Comparison of ENCODE assay signal across 8 cellular contexts in the genomic region with DNA sequence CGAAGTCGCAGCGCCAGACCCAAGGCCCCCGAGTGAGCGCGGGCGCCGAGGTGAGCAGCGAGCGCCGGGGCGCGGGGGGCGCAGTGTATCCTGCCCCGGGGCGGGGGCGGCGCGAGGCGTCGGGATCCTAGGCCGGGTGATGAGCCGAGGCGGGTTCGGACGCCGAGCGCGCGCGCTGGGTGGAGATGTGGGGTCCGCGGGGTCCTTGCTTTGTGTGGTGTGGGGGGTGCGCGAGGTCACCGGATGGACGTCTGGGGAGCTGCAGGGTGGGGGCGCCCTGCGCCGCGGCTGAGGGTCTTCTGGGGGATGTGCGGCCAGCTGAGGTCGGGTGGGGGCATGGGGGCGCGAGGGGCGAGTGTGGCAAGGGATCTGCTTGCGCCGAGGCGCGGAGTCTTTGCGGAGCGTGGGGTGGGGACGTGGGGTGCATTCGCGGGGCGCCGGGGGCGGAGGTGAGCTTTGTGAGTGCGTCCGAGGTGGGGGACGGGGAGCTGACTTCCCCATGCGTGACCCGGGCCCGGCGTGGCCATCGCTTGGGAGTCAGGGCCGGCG. TPM values are rescaled to one million over a fixed set of nuclear protein-coding genes. Genes with fewer than 3 reads are reported as not detected.
DNase-seq lines count a peak whose midpoint lies in the region; ATAC-seq and TF ChIP-seq lines count a peak whose summit lies in the region.

No MANE protein-coding gene starts in this region.

- H3K9me3 ChIP-seq in HUES64 (ENCODE audit: insufficient read depth, low read depth, low read length), result no peaks in the 10 kb centered on the region
- H3K9me3 ChIP-seq in fibroblast of lung (ENCODE audit: control insufficient read depth, insufficient read depth, low read depth, low read length), result no peaks in the 10 kb centered on the region
- no peaks in the 10 kb centered on the region for H3K9me3 ChIP-seq in neuronal stem cell (replicated peaks in 1 of 2; ENCODE audit: control insufficient read depth in 2 of 2, insufficient read depth in 1 of 2, low read depth in 1 of 2, low read length in 2 of 2)

- H3K79me2 ChIP-seq in ACC112 (ENCODE audit: control insufficient read depth, insufficient read depth, low read length, unreplicated experiment) (peaks cover 50% of the 10 kb centered on the region), fibroblast of lung (ENCODE audit: control insufficient read depth, insufficient read depth, low read length) (peaks cover 49% of the 10 kb centered on the region)

- H3K79me1 ChIP-seq in neuronal stem cell (ENCODE audit: low read depth, low read length), result peaks cover 14% of the 10 kb centered on the region

- peak overlapping the region; percentile 92 for H3K14ac ChIP-seq in neuronal stem cell (ENCODE audit: low read length)

- H2BK5ac ChIP-seq in neuronal stem cell (ENCODE audit: low read length), result peak overlapping the region; percentile 99

- H3K36me3 ChIP-seq in ACC112 (ENCODE audit: insufficient read depth, low read length), result no peaks in the 10 kb centered on the region
- H3K36me3 ChIP-seq in HUES64 (ENCODE audit: insufficient read depth, low read length), result no peaks in the 10 kb centered on the region
- H3K36me3 ChIP-seq in fibroblast of lung (ENCODE audit: control insufficient read depth, insufficient read depth, low read length), result peaks cover 4% of the 10 kb centered on the region
- H3K36me3 ChIP-seq in neuronal stem cell (replicated peaks in 1 of 2; ENCODE audit: control insufficient read depth in 2 of 2, insufficient read depth in 2 of 2, low read length in 2 of 2), result peaks cover 0 to 13% of the 10 kb centered on the region in 2 donors

- 2% methylated on average over 68 of the region's 68 CpGs for WGBS in HUES64
- no CpG with 5 or more reads among the region's 68 CpGs for WGBS in neuronal stem cell (ENCODE audit: extremely low coverage in 2 of 2, insufficient read length in 2 of 2, insufficient replicate concordance in 1 of 2), 2 donors

- H2AFZ ChIP-seq in ACC112 (ENCODE audit: low read length, unreplicated experiment) (peak overlapping the region; percentile 77), fibroblast of lung (ENCODE audit: low read length) (no peak overlapping the region), neuronal stem cell (ENCODE audit: low read length) (peak overlapping the region; percentile 83)

- H2BK12ac ChIP-seq in neuronal stem cell (ENCODE audit: low read length), result peak overlapping the region; percentile 41

- peak overlapping the region; percentile 99 for H3K18ac ChIP-seq in neuronal stem cell (ENCODE audit: low read length)

- H3K27ac ChIP-seq in ACC112 (ENCODE audit: low read depth, low read length), result peak overlapping the region; percentile 85
- no peak overlapping the region for H3K27ac ChIP-seq in HUES64 (ENCODE audit: low read depth, low read length)
- H3K27ac ChIP-seq in fibroblast of lung (ENCODE audit: insufficient read depth, low read length), result peak overlapping the region; percentile 92
- H3K27ac ChIP-seq in neuronal stem cell (replicated peaks; ENCODE audit: low read length), result peak overlapping the region; percentile 76

- H4K8ac ChIP-seq in neuronal stem cell (ENCODE audit: low read depth, low read length), result no peak overlapping the region

- H2BK120ac ChIP-seq in neuronal stem cell (ENCODE audit: low read depth, low read length), result no peak overlapping the region

- H3K27me3 ChIP-seq in ACC112 (ENCODE audit: insufficient read depth, low read length) (no peaks in the 10 kb centered on the region), HUES64 (ENCODE audit: insufficient read depth, low read length) (peaks cover 97% of the 10 kb centered on the region), fibroblast of lung (ENCODE audit: control insufficient read depth, insufficient read depth, low read length) (peaks cover 2% of the 10 kb centered on the region), neuronal stem cell (ENCODE audit: control insufficient read depth in 3 of 3, insufficient read depth in 3 of 3, low read depth in 1 of 3, low read length in 3 of 3) (peaks cover 0 to 19% (median 0%) of the 10 kb centered on the region in 3 experiments)

- H4K20me1 ChIP-seq in fibroblast of lung (ENCODE audit: control insufficient read depth, extremely low read depth, insufficient read depth, low read length), result no peaks in the 10 kb centered on the region

- H3K4me2 ChIP-seq in fibroblast of lung (ENCODE audit: extremely low read depth, insufficient read depth, low read length) (peak overlapping the region; percentile 73), neuronal stem cell (ENCODE audit: insufficient read depth, low read length, poor library complexity, severe bottlenecking) (peak overlapping the region; percentile 71)

- peak overlapping the region; percentile 99 for H2BK15ac ChIP-seq in neuronal stem cell (ENCODE audit: low read length)

- H3K4me3 ChIP-seq in ACC112 (ENCODE audit: low read depth, low read length) (peak overlapping the region; percentile 96), HUES64 (ENCODE audit: low read length) (peak overlapping the region; percentile 62), fibroblast of lung (replicated peaks in 1 of 4; ENCODE audit: control extremely low read depth in 1 of 4, insufficient read depth in 1 of 4, low read depth in 3 of 4, low read length in 4 of 4) (peak overlapping the region; percentile 49 to 89 (median 69)), neuronal stem cell (ENCODE audit: low read length in 2 of 2) (peak overlapping the region; percentile 84 to 93)

- H2AK5ac ChIP-seq in neuronal stem cell (ENCODE audit: low read depth, low read length), result peak overlapping the region; percentile 99

- ATAC-seq in GM19025 (IDR thresholded peaks at IDR 0.05; ENCODE audit: low read depth, unreplicated experiment) (peak; percentile 29), HG03095 (IDR thresholded peaks at IDR 0.05; ENCODE audit: unreplicated experiment) (no peak)

- H3K4ac ChIP-seq in neuronal stem cell (ENCODE audit: low read length), result no peak overlapping the region

- H3K4me1 ChIP-seq in ACC112 (ENCODE audit: control insufficient read depth, insufficient read depth, low read length, unreplicated experiment) (peaks cover 31% of the 10 kb centered on the region), HUES64 (ENCODE audit: insufficient read depth, low read length) (peaks cover 12% of the 10 kb centered on the region; the same call in 1 of the 2 replicates), fibroblast of lung (ENCODE audit: control insufficient read depth, extremely low read depth, insufficient read depth, low read length) (peaks cover 19% of the 10 kb centered on the region), neuronal stem cell (ENCODE audit: control insufficient read depth in 2 of 2, insufficient read depth in 1 of 2, low read depth in 1 of 2, low read length in 2 of 2) (peaks cover 32 to 36% of the 10 kb centered on the region in 2 donors)

- TF ChIP-seq CTCF in fibroblast of lung (conservative IDR thresholded peaks at IDR 0.05 in 1 of 2, IDR thresholded peaks at IDR 0.05 in 1 of 2; ENCODE audit: low read depth in 1 of 2, low read length in 2 of 2), result no peak

- H3K9ac ChIP-seq in HUES64 (ENCODE audit: low read depth, low read length), result peak overlapping the region; percentile 63
- H3K9ac ChIP-seq in fibroblast of lung (ENCODE audit: insufficient read depth, low read length), result peak overlapping the region; percentile 97
- peak overlapping the region; percentile 100 for H3K9ac ChIP-seq in neuronal stem cell (ENCODE audit: low read depth, low read length, poor library complexity)

- DNase-seq in activated T-cell treated with anti-CD3 and anti-CD28 coated beads for 24 hours (ENCODE audit: low read depth) (peak; percentile 17), fibroblast of lung (ENCODE audit: low read depth in 2 of 2) (peak in 1 of 2 donors; percentile 30), neuronal stem cell (ENCODE audit: low spot score) (no peak), cerebellar nuclear complex (lab: John Stamatoyannopoulos, UW) (no peak)

- H3K23ac ChIP-seq in neuronal stem cell (ENCODE audit: low read depth, low read length, poor library complexity), result no peak overlapping the region

- H4K91ac ChIP-seq in neuronal stem cell (ENCODE audit: low read depth, low read length, poor library complexity), result peak overlapping the region; percentile 98

RNA-seq across cellular contexts. Expression of a gene that starts 0.6 kb away (rescaled TPM):
- 4.9 TPM for polyA plus RNA-seq in HUES64 (2013, experiment 1 of 2)
- polyA plus RNA-seq in HUES64 (2013, experiment 2 of 2), result 8.7 TPM
- total RNA-seq in fibroblast of lung, result 4.1 and 6.6 TPM in 2 replicates
- polyA plus RNA-seq in fibroblast of lung, result 2.1 TPM in 2 replicates
- polyA plus RNA-seq in fibroblast of lung (2012), result 10.3 and 10.4 TPM in 2 replicates
- polyA minus RNA-seq in fibroblast of lung (ENCODE audit: low replicate concordance), result 9.3 and 9.7 TPM in 2 replicates
- polyA plus RNA-seq in neuronal stem cell (2013, experiment 1 of 2), result 15.1 TPM
- 16.0 TPM for polyA plus RNA-seq in neuronal stem cell (2013, experiment 2 of 2)
